ENCODE assay signal across 10 cellular contexts in genomic region chr14:68527329-68527851, GRCh38.
A peak's percentile ranks its signal among the peaks of the same experiment; 100 is the strongest.
DNase-seq lines count a peak whose midpoint lies in the region; ATAC-seq, FAIRE-seq and TF ChIP-seq lines count a peak whose summit lies in the region.
"Had no signal": no experiment of that assay in that cellular context is flagged by ENCODE, and none has a peak within 500 bp of the region (broad histone marks: within the 10 kb centered on the region; RNA-seq: fewer than 3 reads in every experiment).

No MANE protein-coding gene starts in this region.

- TF ChIP-seq POLR2A in endothelial cell of umbilical vein (IDR thresholded peaks at IDR 0.05; ENCODE audit: low read depth, low read length): no peak
- TF ChIP-seq POLR2A in GM12891 (IDR thresholded peaks at IDR 0.05; ENCODE audit: low read depth, low read length): no peak

- intact Hi-C loops in endothelial cell of umbilical vein (cut with micrococcal nuclease): no loop called here

- FAIRE-seq in HTR-8/SVneo (lab: Jason Lieb, UNC) (peak; percentile 89), endothelial cell of umbilical vein (lab: Jason Lieb, UNC) (no peak), GM12891 (lab: Jason Lieb, UNC) (no peak)
- FAIRE-seq: frontal cortex had no signal

- H3K4me1 ChIP-seq in endothelial cell of umbilical vein (ENCODE audit: control insufficient read depth, extremely low read depth, insufficient read depth, low read length) (peaks cover 24% of the 10 kb centered on the region), mesendoderm (ENCODE audit: control insufficient read depth, low read depth, low read length) (peaks cover 1% of the 10 kb centered on the region), stomach smooth muscle (ENCODE audit: control insufficient read depth, insufficient read depth, low read length) (peaks cover 32% of the 10 kb centered on the region)

- peak overlapping the region; percentile 85 for H2AFZ ChIP-seq in endothelial cell of umbilical vein (ENCODE audit: low read depth, low read length)

- DNase-seq in HTR-8/SVneo (ENCODE audit: insufficient read length, low spot score) (no peak), endothelial cell of umbilical vein (ENCODE audit: low read depth, low spot score) (peak; percentile 40), mesendoderm (peak; percentile 34), GM12891 (ENCODE audit: insufficient read length, low spot score) (no peak), NCI-H748 treated with DMSO at 0.1 percent for 48 hours (lab: John Stamatoyannopoulos, UW) (no peak)
- DNase-seq: COR-L47 had no signal

- TF ChIP-seq CTCF in endothelial cell of umbilical vein (IDR thresholded peaks at IDR 0.05; ENCODE audit: extremely low read depth in 1 of 2, insufficient read depth in 1 of 2, low read depth in 1 of 2, low read length in 2 of 2): no peak

- no peaks in the 10 kb centered on the region for H3K79me2 ChIP-seq in endothelial cell of umbilical vein (ENCODE audit: control insufficient read depth, insufficient read depth, low read length)
- H3K79me2 ChIP-seq in mesendoderm (ENCODE audit: control insufficient read depth, insufficient read depth, low read length): no peaks in the 10 kb centered on the region

- H3K4me2 ChIP-seq in endothelial cell of umbilical vein (ENCODE audit: insufficient read depth, low read length): peak overlapping the region; percentile 15
- no peak overlapping the region for H3K4me2 ChIP-seq in mesendoderm (ENCODE audit: low read length)

- H3K9me3 ChIP-seq in endothelial cell of umbilical vein (replicated peaks; ENCODE audit: control insufficient read depth, insufficient read depth, low read length) (peaks cover 3% of the 10 kb centered on the region), stomach smooth muscle (ENCODE audit: control insufficient read depth in 2 of 2, low read length in 2 of 2) (no peaks in the 10 kb centered on the region)

- H3K9ac ChIP-seq in endothelial cell of umbilical vein (replicated peaks; ENCODE audit: extremely low read depth, insufficient read depth, low read length) (no peak overlapping the region), mesendoderm (ENCODE audit: low read length) (no peak overlapping the region), stomach smooth muscle (ENCODE audit: low read length in 2 of 2) (no peak overlapping the region)

- H3K9me1 ChIP-seq in endothelial cell of umbilical vein (replicated peaks; ENCODE audit: control insufficient read depth, extremely low read depth, insufficient read depth, low read length): no peaks in the 10 kb centered on the region

- no peaks in the 10 kb centered on the region for H3K79me1 ChIP-seq in mesendoderm (ENCODE audit: low read length)

- peak overlapping the region; percentile 29 for H4K5ac ChIP-seq in mesendoderm (ENCODE audit: low read length)

- no peak overlapping the region for H3K18ac ChIP-seq in mesendoderm (ENCODE audit: low read length)

- H2AK5ac ChIP-seq in mesendoderm (ENCODE audit: low read length): no peak overlapping the region

- no peak overlapping the region for H4K8ac ChIP-seq in mesendoderm (ENCODE audit: low read depth, low read length)

- ATAC-seq in HG02870 (IDR thresholded peaks at IDR 0.05; ENCODE audit: unreplicated experiment) (no peak), GM18868 (IDR thresholded peaks at IDR 0.05; ENCODE audit: unreplicated experiment) (no peak)

- H3K56ac ChIP-seq in mesendoderm (ENCODE audit: low read length): no peak overlapping the region

- H3K27me3 ChIP-seq in endothelial cell of umbilical vein (ENCODE audit: control insufficient read depth in 2 of 2, insufficient read depth in 2 of 2, low read length in 2 of 2): no peaks in the 10 kb centered on the region
- H3K27me3 ChIP-seq in mesendoderm (ENCODE audit: insufficient read depth, low read length, poor library complexity): no peaks in the 10 kb centered on the region
- H3K27me3 ChIP-seq in stomach smooth muscle (ENCODE audit: control insufficient read depth in 1 of 2, insufficient read depth in 2 of 2, low read length in 2 of 2): no peaks in the 10 kb centered on the region

- H2BK120ac ChIP-seq in mesendoderm (ENCODE audit: low read depth, low read length): no peak overlapping the region

- H3K36me3 ChIP-seq in endothelial cell of umbilical vein (ENCODE audit: control insufficient read depth in 2 of 2, extremely low read depth in 1 of 2, insufficient read depth in 2 of 2, low read length in 2 of 2) (no peaks in the 10 kb centered on the region), mesendoderm (ENCODE audit: control insufficient read depth, insufficient read depth, low read length) (no peaks in the 10 kb centered on the region), stomach smooth muscle (ENCODE audit: control insufficient read depth in 2 of 2, insufficient read depth in 2 of 2, low read length in 2 of 2) (no peaks in the 10 kb centered on the region)

- no peak overlapping the region for H3K4me3 ChIP-seq in endothelial cell of umbilical vein (replicated peaks in 1 of 3; ENCODE audit: insufficient read depth in 1 of 3, low read depth in 1 of 3, low read length in 3 of 3)
- H3K4me3 ChIP-seq in mesendoderm (ENCODE audit: low read length): no peak overlapping the region
- H3K4me3 ChIP-seq in stomach smooth muscle (ENCODE audit: low read length in 2 of 2): no peak overlapping the region

- H3K4ac ChIP-seq in mesendoderm (ENCODE audit: low read depth, low read length): no peak overlapping the region

- CTCF ChIA-PET in endothelial cell of umbilical vein (lab: Charles Lee): interaction anchor here (1.3 to 2.3 kb wide), 2 partner anchors 8 to 9 kb away, joined by 3 to 8 read pairs; no protein-coding TSS in a partner anchor

- no CpG with 5 or more reads among the region's 1 CpG for WGBS in mesendoderm (ENCODE audit: extremely low coverage, insufficient coverage, low lambda C conversion rate)

- no peak overlapping the region for H2BK5ac ChIP-seq in mesendoderm (ENCODE audit: low read length)

- H4K20me1 ChIP-seq in endothelial cell of umbilical vein (replicated peaks; ENCODE audit: control insufficient read depth, extremely low read depth, insufficient read depth, low read length): no peaks in the 10 kb centered on the region

- POLR2A ChIA-PET in endothelial cell of umbilical vein (lab: Charles Lee): no interaction called here

- dilution Hi-C loops in endothelial cell of umbilical vein (cut with MboI; ENCODE audit: extremely low pct_ligation_motif_present, low sequenced_read_pairs): no loop called here

- no peak overlapping the region for H2BK15ac ChIP-seq in mesendoderm (replicated peaks; ENCODE audit: low read depth)

- no TSS peak for BruUV-seq in endothelial cell of umbilical vein (replicated peaks; lab: Mats Ljungman, UMichigan)

- H3K27ac ChIP-seq in endothelial cell of umbilical vein (ENCODE audit: insufficient read depth, low read depth, low read length) (peak overlapping the region; percentile 51), mesendoderm (ENCODE audit: low read depth, low read length) (no peak overlapping the region), stomach smooth muscle (ENCODE audit: low read length) (peak overlapping the region; percentile 53)

- H3K23ac ChIP-seq in mesendoderm (ENCODE audit: low read length): no peak overlapping the region

TF ChIP-seq in endothelial cell of umbilical vein, 7 proteins besides CTCF, POLR2A, EP300 and RAD21:
- no peak for TF ChIP-seq GATA2 (IDR thresholded peaks at IDR 0.05; ENCODE audit: insufficient read depth, insufficient read length, low read depth, low read length)
- TF ChIP-seq EZH2 (IDR thresholded peaks at IDR 0.05; ENCODE audit: borderline replicate concordance, low read depth, low read length, severe bottlenecking): no peak
- no peak for TF ChIP-seq MAX (IDR thresholded peaks at IDR 0.05; ENCODE audit: insufficient read depth, insufficient read length)
- no peak for TF ChIP-seq FOS (IDR thresholded peaks at IDR 0.05; ENCODE audit: borderline replicate concordance, insufficient read depth, low read length)
- TF ChIP-seq POLR2AphosphoS5 (IDR thresholded peaks at IDR 0.05; ENCODE audit: insufficient read depth, low read depth, low read length): no peak
- TF ChIP-seq MYC (IDR thresholded peaks at IDR 0.05; ENCODE audit: low read depth, low read length): no peak
- no peak for TF ChIP-seq JUN (IDR thresholded peaks at IDR 0.05; ENCODE audit: borderline replicate concordance, insufficient read depth, insufficient read length, low read depth)
TF ChIP-seq in endothelial cell of umbilical vein: peak in this region for 0.

TF ChIP-seq in GM12891, 5 proteins besides CTCF, POLR2A, EP300 and RAD21:
- TF ChIP-seq POU2F2 (IDR thresholded peaks at IDR 0.05; ENCODE audit: low read depth, low read length): no peak
- no peak for TF ChIP-seq TAF1 (IDR thresholded peaks at IDR 0.05; ENCODE audit: low read depth, low read length)
- TF ChIP-seq POLR2AphosphoS5 (IDR thresholded peaks at IDR 0.05; ENCODE audit: low read depth, low read length): no peak
- no peak for TF ChIP-seq PAX5 (IDR thresholded peaks at IDR 0.05; ENCODE audit: insufficient read depth, low read length, severe bottlenecking)
- TF ChIP-seq SPI1 (IDR thresholded peaks at IDR 0.05; ENCODE audit: low read depth, low read length): no peak

Comparison
In these comparisons a context has a peak if more than half of its experiments do, and no peak if none do; other contexts are left out.
1. DNase-seq: peak in endothelial cell of umbilical vein (single experiment) and mesendoderm (single experiment); none in HTR-8/SVneo (single experiment), GM12891 (single experiment) and NCI-H748 treated with DMSO at 0.1 percent for 48 hours (single experiment).